ENCODE assay signal across 8 cellular contexts in genomic region chr1:1399870-1400575, GRCh38. TPM values are rescaled to one million over a fixed set of nuclear protein-coding genes. Genes with fewer than 3 reads are reported as not detected.
DNase-seq lines count a peak whose midpoint lies in the region; ATAC-seq and TF ChIP-seq lines count a peak whose summit lies in the region.

No MANE protein-coding gene starts in this region.

- intact Hi-C loops in posterior vena cava (cut with DNase I), result loop anchor here in 1 of 2 donors (5.0 kb wide), 1 partner anchor 37 kb away; the partner anchor contains the start of gene VWA1

- DNase-seq in AG09309 (ENCODE audit: low read depth), result no peak
- DNase-seq in RWPE2 (ENCODE audit: low spot score), result no peak
- peak; percentile 70 to 75 for DNase-seq in erythroblast (lab: John Stamatoyannopoulos, UW)
- no peak for DNase-seq in stimulated activated naive CD4-positive, alpha-beta T cell treated with Interleukin-2 at 50 U/mL for 16 hours (lab: John Stamatoyannopoulos, UW)
- no peak for DNase-seq in posterior vena cava (ENCODE audit: low spot score)

- H3K27ac ChIP-seq in RWPE2 (ENCODE audit: poor library complexity, severe bottlenecking), result peak overlapping the region; percentile 66

- no peak overlapping the region for H2AFZ ChIP-seq in neuron (ENCODE audit: low read depth, low read length)

- no peak for ATAC-seq in RWPE2 (ENCODE audit: low read depth)
- no peak for ATAC-seq in HG02610 (IDR thresholded peaks at IDR 0.05; ENCODE audit: unreplicated experiment)

- H3K27me3 ChIP-seq in RWPE2 (ENCODE audit: insufficient read depth, poor library complexity, severe bottlenecking), result no peaks in the 10 kb centered on the region
- H3K27me3 ChIP-seq in neuron (ENCODE audit: insufficient read depth, low read length), result no peaks in the 10 kb centered on the region

- H3K36me3 ChIP-seq in RWPE2 (ENCODE audit: low read depth) (peaks cover 64% of the 10 kb centered on the region), neuron (ENCODE audit: insufficient read depth, low read length) (peaks cover 55% of the 10 kb centered on the region)

- H3K4me1 ChIP-seq in RWPE2 (ENCODE audit: insufficient read depth, poor library complexity, severe bottlenecking) (peaks cover 4% of the 10 kb centered on the region), neuron (ENCODE audit: insufficient read depth, low read length) (peaks cover 22% of the 10 kb centered on the region)

- no peak for TF ChIP-seq CTCF in AG09309 (IDR thresholded peaks at IDR 0.05; ENCODE audit: control insufficient read depth, insufficient read depth, low read depth, low read length, missing control alignments)
- peak; percentile 1 for TF ChIP-seq CTCF in RWPE2 (IDR thresholded peaks at IDR 0.05; ENCODE audit: poor library complexity, severe bottlenecking)

- H3K9me3 ChIP-seq in RWPE2 (ENCODE audit: severe bottlenecking) (no peaks in the 10 kb centered on the region), neuron (ENCODE audit: low read length) (no peaks in the 10 kb centered on the region)

- peak overlapping the region; percentile 91 for H3K4me3 ChIP-seq in AG09309 (ENCODE audit: control insufficient read depth, low read depth, low read length)
- H3K4me3 ChIP-seq in RWPE2 (ENCODE audit: severe bottlenecking), result peak overlapping the region; percentile 73
- H3K4me3 ChIP-seq in neuron (ENCODE audit: low read length), result peak overlapping the region; percentile 66

- TF ChIP-seq POLR2A in GM19193 (IDR thresholded peaks at IDR 0.05; ENCODE audit: extremely low read depth, insufficient read depth, insufficient read length) (peak; percentile 45), erythroblast (IDR thresholded peaks at IDR 0.05; ENCODE audit: low read length) (peak; percentile 64)

RNA-seq across cellular contexts. Expression of gene CCNL2, which starts 0.9 kb away (rescaled TPM):
- total RNA-seq in posterior vena cava, result 100 to 1,000 TPM; 102 to 109 TPM

RNA-seq across cellular contexts. Expression of gene MRPL20, which starts 7.1 kb away (rescaled TPM):
- total RNA-seq in posterior vena cava, result 10 to 100 TPM; 69.7 to 75.0 TPM

RNA-seq across cellular contexts. Expression of gene ANKRD65, which starts 21.1 kb away (rescaled TPM):
- total RNA-seq in posterior vena cava, result 1 to 10 TPM; 2.4 to 7.4 TPM

RNA-seq across cellular contexts. Expression of gene AURKAIP1, which starts 25.0 kb away (rescaled TPM):
- 10 to 100 TPM; 70.9 to 78.8 TPM for total RNA-seq in posterior vena cava

RNA-seq across cellular contexts. Expression of gene VWA1, which starts 35.5 kb away (rescaled TPM):
- 10 to 100 TPM; 59.8 to 67.7 TPM for total RNA-seq in posterior vena cava

Comparison
In these comparisons a context has a peak if more than half of its experiments do, and no peak if none do; other contexts are left out.
1. DNase-seq: peak in erythroblast (2 of 2); none in AG09309 (single experiment), RWPE2 (single experiment), stimulated activated naive CD4-positive, alpha-beta T cell treated with Interleukin-2 at 50 U/mL for 16 hours (single experiment) and posterior vena cava (single experiment).
2. Peak in every context shown above with its lines, with median percentiles within 50 percentile points of each other: H3K4me3 ChIP-seq.